In genomic region chr5:143806568-143806967, GRCh38 we compare ENCODE assay signal across 18 cellular contexts. TPM values are rescaled to one million over a fixed set of nuclear protein-coding genes. Genes with fewer than 3 reads are reported as not detected.
DNase-seq lines count a peak whose midpoint lies in the region; ATAC-seq, FAIRE-seq and TF ChIP-seq lines count a peak whose summit lies in the region.
"Had no signal": no experiment of that assay in that cellular context is flagged by ENCODE, and none has a peak within 500 bp of the region (broad histone marks: within the 10 kb centered on the region; RNA-seq: fewer than 3 reads in every experiment).

No MANE protein-coding gene starts in this region.

- no peak overlapping the region for H3K18ac ChIP-seq in mesenchymal stem cell (ENCODE audit: low read depth in 1 of 2, low read length in 2 of 2)

- H3K27me3 ChIP-seq in mesenchymal stem cell (ENCODE audit: control insufficient read depth in 1 of 2, insufficient read depth in 1 of 2, low read length in 2 of 2) (no peaks in the 10 kb centered on the region), prostate gland (replicated peaks; ENCODE audit: insufficient read depth) (no peaks in the 10 kb centered on the region)
- H3K27me3 ChIP-seq: ovary had no signal

- TF ChIP-seq CTCF in prostate gland (IDR thresholded peaks at IDR 0.05) = no peak

- H3K27me3 Mint-ChIP-seq in activated CD4-positive, alpha-beta T cell treated with anti-CD3 and anti-CD28 coated beads, Interleukin-2, amount 10 ng/mL, durations not matched to agents 7 days and 5 days = peaks cover 4% of the 10 kb centered on the region

- H3K4me1 ChIP-seq in mesenchymal stem cell (ENCODE audit: control insufficient read depth, insufficient read depth, low read depth, low read length) (peaks cover 3% of the 10 kb centered on the region), prostate gland (replicated peaks) (no peaks in the 10 kb centered on the region)
- H3K4me1 ChIP-seq: BE2C, foreskin keratinocyte had no signal

- no peaks in the 10 kb centered on the region for H3K79me1 ChIP-seq in mesenchymal stem cell (replicated peaks; ENCODE audit: low read length, poor library complexity, severe bottlenecking)

- peak; percentile 62 for ATAC-seq in GM21619 (IDR thresholded peaks at IDR 0.05; ENCODE audit: unreplicated experiment)
- ATAC-seq: foreskin keratinocyte had no signal

- no peak overlapping the region for H3K9ac ChIP-seq in mesenchymal stem cell (ENCODE audit: low read length)
- H3K9ac ChIP-seq: GM23248 had no signal

- no peak overlapping the region for H3K27ac Mint-ChIP-seq in activated CD4-positive, alpha-beta T cell treated with anti-CD3 and anti-CD28 coated beads, Interleukin-2, amount 10 ng/mL, durations not matched to agents 7 days and 5 days
- H3K27ac Mint-ChIP-seq: activated naive CD4-positive, alpha-beta T cell treated with anti-CD3 and anti-CD28 coated beads, Interleukin-2, amount 10 ng/mL, durations not matched to agents 7 days and 5 days; dendritic cell treated with granulocyte-macrophage colony-stimulating factor and Interleukin-4, amounts not matched to agents 40 ng/mL and 50 ng/mL, for 4 days had no signal

- FAIRE-seq in GM18507 (lab: Jason Lieb, UNC) = peak; percentile 83

- in situ Hi-C loops in ACHN (cut with HindIII; ENCODE audit: low pct_ligation_motif_present, low pct_unique_long_range_greater_than_20kb, low sequenced_read_pairs) = no loop called here

- no peak overlapping the region for H4K91ac ChIP-seq in mesenchymal stem cell (ENCODE audit: low read length)

- no peaks in the 10 kb centered on the region for H3K36me3 Mint-ChIP-seq in activated CD4-positive, alpha-beta T cell treated with anti-CD3 and anti-CD28 coated beads, Interleukin-2, amount 10 ng/mL, durations not matched to agents 7 days and 5 days (ENCODE audit: low read depth)
- H3K36me3 Mint-ChIP-seq: activated naive CD4-positive, alpha-beta T cell treated with anti-CD3 and anti-CD28 coated beads, Interleukin-2, amount 10 ng/mL, durations not matched to agents 7 days and 5 days had no signal

- DNase-seq in GM18507 (ENCODE audit: extremely low spot score, insufficient read length, low read depth) (no peak), NCI-H2171 (lab: John Stamatoyannopoulos, UW) (peak; percentile 46), mesenchymal stem cell (no peak), prostate gland (ENCODE audit: low spot score) (no peak), ACHN (no peak)
- DNase-seq in activated CD4-positive, alpha-beta T cell treated with anti-CD3 and anti-CD28 coated beads, Interleukin-2, amount 10 ng/mL, durations not matched to agents 7 days and 5 days = no peak
- no peak for DNase-seq in activated T-cell treated with anti-CD3 and anti-CD28 coated beads, Interleukin-2, amount 50 U/mL, for 48 hours
- DNase-seq: activated naive CD4-positive, alpha-beta T cell treated with anti-CD3 and anti-CD28 coated beads, Interleukin-2, amount 10 ng/mL, durations not matched to agents 7 days and 5 days; BE2C; foreskin keratinocyte; GM23248; NCI-H446; ovary; stimulated activated CD4-positive, alpha-beta T cell treated with anti-CD3 and anti-CD28 coated beads, Interleukin-4, amount 100 ng/mL, for 1 hour had no signal

- H2BK5ac ChIP-seq in mesenchymal stem cell (ENCODE audit: low read depth, low read length, poor library complexity, severe bottlenecking) = no peak overlapping the region

- H2AFZ ChIP-seq in mesenchymal stem cell (ENCODE audit: low read depth, low read length) = no peak overlapping the region
- H2AFZ ChIP-seq: GM23248 had no signal

- H3K27ac ChIP-seq in mesenchymal stem cell (ENCODE audit: low read length, poor library complexity, severe bottlenecking) = peak overlapping the region; percentile 23
- no peak overlapping the region for H3K27ac ChIP-seq in prostate gland
- H3K27ac ChIP-seq: foreskin keratinocyte, GM23248, ovary had no signal

- CTCF ChIA-PET in activated CD4-positive, alpha-beta T cell treated with anti-CD3 and anti-CD28 coated beads, Interleukin-2, amount 10 ng/mL, durations not matched to agents 7 days and 5 days (lab: Charles Lee) = no interaction called here

- H3K14ac ChIP-seq in mesenchymal stem cell (ENCODE audit: low read length in 2 of 2) = no peak overlapping the region

- POLR2A ChIA-PET in activated CD4-positive, alpha-beta T cell treated with anti-CD3 and anti-CD28 coated beads, Interleukin-2, amount 10 ng/mL, durations not matched to agents 7 days and 5 days (lab: Charles Lee) = no interaction called here

- intact Hi-C loops in prostate gland (cut with DNase I) = no loop called here

- H3K36me3 ChIP-seq in mesenchymal stem cell (ENCODE audit: control insufficient read depth in 1 of 2, insufficient read depth in 2 of 2, low read depth in 1 of 2, low read length in 2 of 2) = no peaks in the 10 kb centered on the region
- H3K36me3 ChIP-seq in prostate gland = no peaks in the 10 kb centered on the region
- H3K36me3 ChIP-seq: BE2C, ovary had no signal

- no peak overlapping the region for H3K4ac ChIP-seq in mesenchymal stem cell (ENCODE audit: low read depth in 1 of 2, low read length in 2 of 2)

- no peak overlapping the region for H4K8ac ChIP-seq in mesenchymal stem cell (ENCODE audit: low read length)

- TF ChIP-seq POLR2A in prostate gland (IDR thresholded peaks at IDR 0.05) = no peak

- H3K9me3 ChIP-seq in mesenchymal stem cell (ENCODE audit: control insufficient read depth, low read length) = no peaks in the 10 kb centered on the region
- no peaks in the 10 kb centered on the region for H3K9me3 ChIP-seq in prostate gland
- H3K9me3 ChIP-seq: BE2C, ovary had no signal

- H3K4me3 ChIP-seq in mesenchymal stem cell (ENCODE audit: insufficient read depth in 1 of 2, low read depth in 1 of 2, low read length in 2 of 2) (no peak overlapping the region), prostate gland (no peak overlapping the region)
- H3K4me3 ChIP-seq: GM23248, ovary had no signal

- H3K4me2 ChIP-seq in mesenchymal stem cell (ENCODE audit: low read length, poor library complexity, severe bottlenecking) = no peak overlapping the region

- no peaks in the 10 kb centered on the region for H3K9me3 Mint-ChIP-seq in activated CD4-positive, alpha-beta T cell treated with anti-CD3 and anti-CD28 coated beads, Interleukin-2, amount 10 ng/mL, durations not matched to agents 7 days and 5 days
- H3K9me3 Mint-ChIP-seq: activated naive CD4-positive, alpha-beta T cell treated with anti-CD3 and anti-CD28 coated beads, Interleukin-2, amount 10 ng/mL, durations not matched to agents 7 days and 5 days; dendritic cell treated with granulocyte-macrophage colony-stimulating factor and Interleukin-4, amounts not matched to agents 40 ng/mL and 50 ng/mL, for 4 days had no signal

- no peak overlapping the region for H2BK15ac ChIP-seq in mesenchymal stem cell (ENCODE audit: low read depth, poor library complexity, severe bottlenecking)

- H3K23ac ChIP-seq in mesenchymal stem cell (ENCODE audit: low read length in 2 of 2) = no peak overlapping the region

- no peak overlapping the region for H3K4me3 Mint-ChIP-seq in activated CD4-positive, alpha-beta T cell treated with anti-CD3 and anti-CD28 coated beads, Interleukin-2, amount 10 ng/mL, durations not matched to agents 7 days and 5 days
- H3K4me3 Mint-ChIP-seq: activated naive CD4-positive, alpha-beta T cell treated with anti-CD3 and anti-CD28 coated beads, Interleukin-2, amount 10 ng/mL, durations not matched to agents 7 days and 5 days; dendritic cell treated with granulocyte-macrophage colony-stimulating factor and Interleukin-4, amounts not matched to agents 40 ng/mL and 50 ng/mL, for 4 days had no signal

- peaks cover 4% of the 10 kb centered on the region for H3K4me1 Mint-ChIP-seq in activated CD4-positive, alpha-beta T cell treated with anti-CD3 and anti-CD28 coated beads, Interleukin-2, amount 10 ng/mL, durations not matched to agents 7 days and 5 days

- no peak overlapping the region for H2AK5ac ChIP-seq in mesenchymal stem cell (ENCODE audit: low read length, severe bottlenecking)

- WGBS in mesenchymal stem cell = no CpG with 5 or more reads among the region's 2 CpGs
- WGBS in prostate gland = 33% methylated on average over 2 of the region's 2 CpGs

- H2BK12ac ChIP-seq in mesenchymal stem cell (ENCODE audit: low read length in 2 of 2) = no peak overlapping the region

- H2BK120ac ChIP-seq in mesenchymal stem cell (ENCODE audit: low read depth, low read length) = no peak overlapping the region

RNA-seq across cellular contexts. Expression of gene HMHB1, which starts 5.4 kb away (rescaled TPM):
- polyA plus RNA-seq in mesenchymal stem cell (2013, experiment 1 of 2) = not detected
- not detected for polyA plus RNA-seq in mesenchymal stem cell (2013, experiment 2 of 2)
- total RNA-seq in prostate gland = not detected
- not detected for total RNA-seq in activated CD4-positive, alpha-beta T cell treated with anti-CD3 and anti-CD28 coated beads, Interleukin-2, amount 10 ng/mL, durations not matched to agents 7 days and 5 days
- total RNA-seq: foreskin keratinocyte, GM23248, liver, M059J, ovary had no signal
- polyA plus RNA-seq: foreskin keratinocyte, GM23248, liver, ovary had no signal
